21 cellular contexts compared by ENCODE assay signal in genomic region chr5:15452030-15452429, GRCh38. TPM values are rescaled to one million over a fixed set of nuclear protein-coding genes. Genes with fewer than 3 reads are reported as not detected.
"Had no signal": no experiment of that assay in that cellular context is flagged by ENCODE, and none has a peak within 500 bp of the region (broad histone marks: within the 10 kb centered on the region; RNA-seq: fewer than 3 reads in every experiment).

No MANE protein-coding gene starts in this region.

- H3K4me1 ChIP-seq: ascending aorta, colonic mucosa, neural progenitor cell, psoas muscle, upper lobe of left lung had no signal

- H3K4me1 Mint-ChIP-seq: immature natural killer cell, naive B cell had no signal

- H3K4me3 Mint-ChIP-seq: immature natural killer cell, mesothelial cell of epicardium, naive B cell, neural progenitor cell had no signal

- H3K36me3 ChIP-seq: ascending aorta, colonic mucosa, esophagus muscularis mucosa, neural progenitor cell, upper lobe of left lung had no signal

- H3K27me3 ChIP-seq: ascending aorta, colonic mucosa, esophagus muscularis mucosa, neural progenitor cell, upper lobe of left lung had no signal

- H3K27ac Mint-ChIP-seq: immature natural killer cell, mesothelial cell of epicardium, naive B cell, neural progenitor cell had no signal

- H3K9me3 ChIP-seq: ascending aorta, colonic mucosa, upper lobe of left lung had no signal

- ATAC-seq: psoas muscle had no signal

- H3K27me3 Mint-ChIP-seq: naive B cell had no signal

- H3K9ac ChIP-seq: neural progenitor cell had no signal

- H3K27ac ChIP-seq: ascending aorta, colonic mucosa, neural progenitor cell, psoas muscle, upper lobe of left lung, VCaP had no signal

- DNase-seq: activated CD4-positive, alpha-beta T cell treated with anti-CD3 and anti-CD28 coated beads for 1 hour; activated CD4-positive, alpha-beta T cell treated with anti-CD3 and anti-CD28 coated beads, Interleukin-2, amount 50 U/mL, for 4 hours; activated naive CD4-positive, alpha-beta T cell treated with Interleukin-2 at 50 U/mL for 16 hours; activated T-cell treated with anti-CD3 and anti-CD28 coated beads for 4 hours; caudate nucleus; colonic mucosa; foreskin fibroblast; glutamatergic neuron; immature natural killer cell; naive B cell; psoas muscle; stimulated activated CD4-positive, alpha-beta T cell treated with anti-CD3 and anti-CD28 coated beads, Interleukin-4, amount 100 ng/mL, for 1 hour; stimulated activated naive CD4-positive, alpha-beta T cell treated with Interleukin-2 at 50 U/mL for 16 hours; T-helper 1 cell; upper lobe of left lung had no signal

- H3K4me3 ChIP-seq: ascending aorta, colonic mucosa, esophagus muscularis mucosa, lung, neural progenitor cell, psoas muscle, upper lobe of left lung had no signal

RNA-seq across cellular contexts. Expression of gene FBXL7, which starts 48.0 kb away (rescaled TPM):
- polyA plus RNA-seq: immature natural killer cell had no signal
